ENCODE assay signal across 8 cellular contexts in the genomic region with DNA sequence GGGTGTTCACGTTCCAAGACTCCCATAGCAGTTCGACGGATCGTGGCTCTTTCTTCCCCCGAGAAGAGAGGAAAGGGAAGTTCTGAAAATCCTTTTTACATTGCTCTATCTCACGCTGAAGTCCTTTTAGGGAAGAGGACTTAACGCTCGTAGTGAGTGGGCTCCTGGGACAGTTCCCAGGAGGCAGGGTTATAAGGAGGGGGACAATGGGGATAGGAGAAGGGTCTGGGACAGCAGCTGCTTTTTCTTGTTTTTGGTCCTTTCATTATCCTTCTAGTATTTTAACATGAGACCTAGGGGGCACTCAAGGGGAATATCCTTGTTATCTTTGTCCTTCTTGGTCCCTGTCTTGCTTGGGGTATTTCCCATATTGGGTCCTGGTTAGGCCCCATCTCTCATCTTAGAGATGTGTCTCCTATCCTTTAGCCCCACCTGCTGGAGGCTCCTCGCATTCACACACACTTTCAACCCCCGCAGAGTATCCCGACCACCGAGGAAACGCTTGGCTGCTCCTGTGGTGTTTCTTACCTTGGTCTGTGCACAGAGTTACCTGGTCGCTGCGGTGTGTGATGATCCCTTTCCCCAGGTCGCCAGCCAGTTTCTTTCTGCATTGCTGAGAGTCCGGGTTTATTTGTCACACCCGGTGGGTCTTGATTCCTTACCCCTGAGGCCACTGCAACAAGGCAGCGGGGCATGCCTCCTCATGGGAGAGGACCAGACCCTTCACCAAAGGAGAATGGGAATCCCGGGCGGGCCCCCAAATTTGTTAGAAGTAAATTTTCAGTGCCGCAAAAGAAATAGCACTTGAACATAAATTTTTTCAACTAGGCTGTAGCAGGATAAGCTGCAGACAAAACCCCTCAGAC. TPM values are rescaled to one million over a fixed set of nuclear protein-coding genes. Genes with fewer than 3 reads are reported as not detected.
DNase-seq lines count a peak whose midpoint lies in the region; ATAC-seq, FAIRE-seq and TF ChIP-seq lines count a peak whose summit lies in the region.

No MANE protein-coding gene starts in this region.

- H3K4me1 ChIP-seq in GM23338 (ENCODE audit: insufficient read depth) = no peaks in the 10 kb centered on the region
- no peaks in the 10 kb centered on the region for H3K4me1 ChIP-seq in Loucy (ENCODE audit: insufficient read depth, low read length, poor library complexity, severe bottlenecking)
- no peaks in the 10 kb centered on the region for H3K4me1 ChIP-seq in astrocyte (ENCODE audit: insufficient read depth, low read length)

- no peak overlapping the region for H2AFZ ChIP-seq in GM23338
- no peak overlapping the region for H2AFZ ChIP-seq in Loucy (ENCODE audit: low read length)
- H2AFZ ChIP-seq in astrocyte (ENCODE audit: low read depth, low read length) = no peak overlapping the region

- DNase-seq in GM06990 (ENCODE audit: extremely low read depth, insufficient read length) = peak; percentile 29
- DNase-seq in GM23338 (ENCODE audit: low spot score) = peak; percentile 93
- peak; percentile 9 to 20 (median 16) for DNase-seq in T-helper 17 cell
- peak; percentile 23 for DNase-seq in astrocyte (ENCODE audit: low read depth)
- peak; percentile 71 for DNase-seq in iPS DF 4.7 (ENCODE audit: extremely low read depth, low spot score)
- peak; percentile 56 for DNase-seq in stimulated activated CD4-positive, alpha-beta T cell treated with anti-CD3 and anti-CD28 coated beads, Interleukin-12 subunit alpha, Interleukin-12 subunit beta, amount 100 ng/mL, for 4 hours
- no peak for DNase-seq in NCI-H2029 treated with DMSO at 0.1 percent for 48 hours (lab: John Stamatoyannopoulos, UW)

- peak; percentile 73 for FAIRE-seq in astrocyte (lab: Jason Lieb, UNC)

- H3K4me2 ChIP-seq in GM23338 (no peak overlapping the region), Loucy (ENCODE audit: low read depth, low read length, poor library complexity, severe bottlenecking) (no peak overlapping the region), astrocyte (ENCODE audit: low read length) (no peak overlapping the region)

- H3K79me2 ChIP-seq in GM23338 (replicated peaks; ENCODE audit: insufficient read depth) (no peaks in the 10 kb centered on the region), Loucy (ENCODE audit: insufficient read depth, low read length) (no peaks in the 10 kb centered on the region), astrocyte (ENCODE audit: insufficient read depth, low read length) (no peaks in the 10 kb centered on the region)

- H3K9ac ChIP-seq in Loucy (ENCODE audit: low read depth, low read length, poor library complexity, severe bottlenecking) = no peak overlapping the region
- no peak overlapping the region for H3K9ac ChIP-seq in astrocyte (ENCODE audit: low read length)

- H4K20me1 ChIP-seq in GM23338 (replicated peaks; ENCODE audit: insufficient read depth) = no peaks in the 10 kb centered on the region
- no peaks in the 10 kb centered on the region for H4K20me1 ChIP-seq in Loucy (ENCODE audit: insufficient read depth, low read length, poor library complexity, severe bottlenecking)
- no peaks in the 10 kb centered on the region for H4K20me1 ChIP-seq in astrocyte (ENCODE audit: insufficient read depth, low read length)

- H3K27ac ChIP-seq in GM23338 (ENCODE audit: low read depth) (no peak overlapping the region), astrocyte (ENCODE audit: low read depth, low read length) (no peak overlapping the region)

- H3K36me3 ChIP-seq in GM06990 (ENCODE audit: control insufficient read depth, insufficient read depth, low read length) (no peaks in the 10 kb centered on the region), GM23338 (ENCODE audit: insufficient read depth) (no peaks in the 10 kb centered on the region), Loucy (ENCODE audit: insufficient read depth, low read length) (peaks cover 13% of the 10 kb centered on the region; the same call in 1 of the 2 replicates), astrocyte (ENCODE audit: insufficient read depth, low read length) (no peaks in the 10 kb centered on the region)

- H3K27me3 ChIP-seq in GM06990 (replicated peaks; ENCODE audit: control insufficient read depth, insufficient read depth, low read length) (no peaks in the 10 kb centered on the region), GM23338 (ENCODE audit: insufficient read depth) (no peaks in the 10 kb centered on the region), Loucy (ENCODE audit: insufficient read depth, low read length, poor library complexity, severe bottlenecking) (no peaks in the 10 kb centered on the region), astrocyte (ENCODE audit: insufficient read depth, low read length) (no peaks in the 10 kb centered on the region)

- H3K9me3 ChIP-seq in Loucy (ENCODE audit: insufficient read depth, low read depth, low read length) (no peaks in the 10 kb centered on the region), T-helper 17 cell (ENCODE audit: control insufficient read depth, low read length, poor library complexity, severe bottlenecking) (no peaks in the 10 kb centered on the region), astrocyte (ENCODE audit: insufficient read depth, low read depth, low read length) (no peaks in the 10 kb centered on the region)

- H3K9me3 Mint-ChIP-seq in GM23338 = no peaks in the 10 kb centered on the region
- no peaks in the 10 kb centered on the region for H3K9me3 Mint-ChIP-seq in astrocyte (ENCODE audit: unreplicated experiment)

- H3K9me2 ChIP-seq in GM23338 (ENCODE audit: insufficient read depth) = no peaks in the 10 kb centered on the region
- H3K9me2 ChIP-seq in Loucy (replicated peaks; ENCODE audit: low read depth, low read length) = no peaks in the 10 kb centered on the region

- TF ChIP-seq CTCF in GM06990 (IDR thresholded peaks at IDR 0.05; ENCODE audit: insufficient read depth, low read length, poor library complexity, severe bottlenecking) (peak; percentile 84), GM23338 (conservative IDR thresholded peaks at IDR 0.05; ENCODE audit: low read depth in 2 of 2) (peak; percentile 80 to 95), Loucy (conservative IDR thresholded peaks at IDR 0.05; ENCODE audit: low read length) (peak; percentile 82), astrocyte (IDR thresholded peaks at IDR 0.05; ENCODE audit: insufficient read depth, low read depth, low read length) (peak; percentile 79)

- no peaks in the 10 kb centered on the region for H3K36me3 Mint-ChIP-seq in GM23338 (ENCODE audit: low read depth)
- peaks cover 4% of the 10 kb centered on the region for H3K36me3 Mint-ChIP-seq in T-helper 17 cell (ENCODE audit: low read depth)
- peaks cover 3% of the 10 kb centered on the region for H3K36me3 Mint-ChIP-seq in astrocyte (ENCODE audit: low read depth, unreplicated experiment)

- H3F3A ChIP-seq in GM23338 (replicated peaks; ENCODE audit: low read depth) = no peaks in the 10 kb centered on the region
- H3F3A ChIP-seq in Loucy (ENCODE audit: low read depth) = no peaks in the 10 kb centered on the region

- H3K4me3 Mint-ChIP-seq in GM23338 (no peak overlapping the region), T-helper 17 cell (no peak overlapping the region), astrocyte (ENCODE audit: unreplicated experiment) (no peak overlapping the region)

- H3K4me1 Mint-ChIP-seq in GM23338 (no peaks in the 10 kb centered on the region), T-helper 17 cell (peaks cover 4% of the 10 kb centered on the region), astrocyte (ENCODE audit: low read depth, unreplicated experiment) (peaks cover 1% of the 10 kb centered on the region)

- H3K27me3 Mint-ChIP-seq in GM23338 (ENCODE audit: insufficient read depth, low read depth, poor library complexity) = peaks cover 2% of the 10 kb centered on the region
- no peaks in the 10 kb centered on the region for H3K27me3 Mint-ChIP-seq in T-helper 17 cell
- H3K27me3 Mint-ChIP-seq in astrocyte (ENCODE audit: low read depth, unreplicated experiment) = no peaks in the 10 kb centered on the region

- no peak overlapping the region for H3K27ac Mint-ChIP-seq in GM23338
- H3K27ac Mint-ChIP-seq in T-helper 17 cell = no peak overlapping the region
- no peak overlapping the region for H3K27ac Mint-ChIP-seq in astrocyte (ENCODE audit: unreplicated experiment)

- ATAC-seq in GM23338 = peak; percentile 99
- ATAC-seq in T-helper 17 cell = peak; percentile 76

- no peak overlapping the region for H3K4me3 ChIP-seq in GM06990 (replicated peaks; ENCODE audit: low read depth, low read length)
- H3K4me3 ChIP-seq in GM23338 = no peak overlapping the region
- no peak overlapping the region for H3K4me3 ChIP-seq in Loucy (ENCODE audit: low read length, poor library complexity, severe bottlenecking)
- H3K4me3 ChIP-seq in astrocyte (ENCODE audit: insufficient read depth, low read depth, low read length) = no peak overlapping the region

TF ChIP-seq in GM23338, 12 proteins besides CTCF, POLR2A, EP300 and RAD21 (continues in another document):
- TF ChIP-seq NANOG (IDR thresholded peaks at IDR 0.05; ENCODE audit: borderline replicate concordance) = no peak
- TF ChIP-seq JUNB (IDR thresholded peaks at IDR 0.05; ENCODE audit: unreplicated experiment) = no peak
- no peak for TF ChIP-seq EZH2 (IDR thresholded peaks at IDR 0.05; ENCODE audit: low read depth, unreplicated experiment)
- TF ChIP-seq ZNF331 (CRISPR knock-in tag; IDR thresholded peaks at IDR 0.05; ENCODE audit: low read depth) = no peak
- TF ChIP-seq ZNF114 (CRISPR knock-in tag; IDR thresholded peaks at IDR 0.05) = no peak
- no peak for TF ChIP-seq CREB1 (CRISPR knock-in tag; IDR thresholded peaks at IDR 0.05; ENCODE audit: low read depth)

RNA-seq across cellular contexts. Expression of a gene that starts 29.7 kb away (rescaled TPM):
- total RNA-seq in GM23338 (2014; rRNA removed; shearing (Covaris generic)) = 18.8 and 20.4 TPM in 2 replicates
- polyA plus RNA-seq in GM23338 (2016; fragmentation: Nextera tagmentation; extraction: Ambion mirVana) = 13.6 and 14.4 TPM in 2 replicates
- 1 to 10 TPM; 1.9 to 3.2 TPM for total RNA-seq in T-helper 17 cell
- 23.9 and 25.0 TPM in 2 replicates for total RNA-seq in astrocyte
